Comparison of ENCODE assay signal across 1 cellular context in the genomic region with DNA sequence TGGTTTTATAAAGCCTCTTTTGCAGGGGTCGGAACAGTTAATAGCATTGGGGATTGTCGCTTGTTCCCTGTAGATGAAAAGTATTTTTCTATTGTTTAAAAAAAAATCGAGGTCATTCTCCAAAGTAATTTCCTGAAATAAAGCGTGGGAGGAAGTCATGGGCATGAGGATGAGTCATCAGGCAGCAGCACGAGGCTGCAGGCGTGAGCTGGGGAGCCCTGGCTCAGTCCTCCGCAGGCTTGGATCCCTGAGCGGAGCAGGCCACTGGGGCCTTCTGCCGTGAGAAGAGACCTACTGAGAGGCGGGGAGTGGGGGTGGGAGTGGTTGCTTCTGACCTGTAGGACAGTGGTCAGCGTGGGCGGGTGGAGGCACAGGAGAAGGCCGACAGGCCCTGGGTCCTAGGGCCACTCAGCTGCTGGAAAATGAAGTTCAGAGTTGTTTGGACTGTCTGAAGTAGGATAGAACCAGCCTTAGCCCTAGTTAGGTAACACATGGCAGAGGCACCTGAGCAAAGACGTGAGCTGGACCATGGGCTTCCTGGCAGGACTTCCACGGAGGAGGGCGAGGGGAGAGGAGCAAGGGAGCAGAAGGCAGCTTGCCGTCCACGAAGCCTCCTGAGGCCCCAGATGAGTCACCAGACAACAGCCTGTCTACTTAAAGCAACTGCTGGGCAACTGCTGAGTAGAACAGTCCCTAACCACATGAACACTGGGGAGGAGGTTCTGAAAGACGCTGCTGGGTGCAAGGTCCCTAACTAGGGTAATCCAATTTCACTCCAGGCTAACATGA.
TF ChIP-seq lines count a peak whose summit lies in the region.

No MANE protein-coding gene starts in this region.

TF ChIP-seq in GM12878, 131 proteins besides CTCF, POLR2A, EP300 and RAD21:
- TF ChIP-seq SMC3 (IDR thresholded peaks at IDR 0.05; ENCODE audit: borderline replicate concordance, low read length) (no peak), CBX5 (IDR thresholded peaks at IDR 0.05; ENCODE audit: low read depth) (peak; percentile 49; the same call in 1 of the 2 replicates), IKZF1 (conservative IDR thresholded peaks at IDR 0.05) (0 out of 2 replicates have a peak, but pooled peaks have one; percentile 36), RUNX3 (IDR thresholded peaks at IDR 0.05; ENCODE audit: low read length) (peak; percentile 46), BCL11A (IDR thresholded peaks at IDR 0.05; ENCODE audit: low read depth, low read length) (0 out of 2 replicates have a peak, but pooled peaks have one; percentile 4), FOXM1 (IDR thresholded peaks at IDR 0.05; ENCODE audit: low read depth, low read length) (no peak), ZNF384 (IDR thresholded peaks at IDR 0.05; ENCODE audit: borderline replicate concordance, low read depth, low read length) (no peak), JUNB (IDR thresholded peaks at IDR 0.05) (peak; percentile 18; the same call in 1 of the 2 replicates), NFYA (IDR thresholded peaks at IDR 0.05; ENCODE audit: borderline replicate concordance, low read depth, low read length) (no peak)
- TF ChIP-seq, protein P1, sequence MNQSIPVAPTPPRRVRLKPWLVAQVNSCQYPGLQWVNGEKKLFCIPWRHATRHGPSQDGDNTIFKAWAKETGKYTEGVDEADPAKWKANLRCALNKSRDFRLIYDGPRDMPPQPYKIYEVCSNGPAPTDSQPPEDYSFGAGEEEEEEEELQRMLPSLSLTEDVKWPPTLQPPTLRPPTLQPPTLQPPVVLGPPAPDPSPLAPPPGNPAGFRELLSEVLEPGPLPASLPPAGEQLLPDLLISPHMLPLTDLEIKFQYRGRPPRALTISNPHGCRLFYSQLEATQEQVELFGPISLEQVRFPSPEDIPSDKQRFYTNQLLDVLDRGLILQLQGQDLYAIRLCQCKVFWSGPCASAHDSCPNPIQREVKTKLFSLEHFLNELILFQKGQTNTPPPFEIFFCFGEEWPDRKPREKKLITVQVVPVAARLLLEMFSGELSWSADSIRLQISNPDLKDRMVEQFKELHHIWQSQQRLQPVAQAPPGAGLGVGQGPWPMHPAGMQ (IDR thresholded peaks at IDR 0.05; ENCODE audit: borderline replicate concordance), result no peak
TF ChIP-seq in GM12878: peak in this region for 5.
